In the genomic region with DNA sequence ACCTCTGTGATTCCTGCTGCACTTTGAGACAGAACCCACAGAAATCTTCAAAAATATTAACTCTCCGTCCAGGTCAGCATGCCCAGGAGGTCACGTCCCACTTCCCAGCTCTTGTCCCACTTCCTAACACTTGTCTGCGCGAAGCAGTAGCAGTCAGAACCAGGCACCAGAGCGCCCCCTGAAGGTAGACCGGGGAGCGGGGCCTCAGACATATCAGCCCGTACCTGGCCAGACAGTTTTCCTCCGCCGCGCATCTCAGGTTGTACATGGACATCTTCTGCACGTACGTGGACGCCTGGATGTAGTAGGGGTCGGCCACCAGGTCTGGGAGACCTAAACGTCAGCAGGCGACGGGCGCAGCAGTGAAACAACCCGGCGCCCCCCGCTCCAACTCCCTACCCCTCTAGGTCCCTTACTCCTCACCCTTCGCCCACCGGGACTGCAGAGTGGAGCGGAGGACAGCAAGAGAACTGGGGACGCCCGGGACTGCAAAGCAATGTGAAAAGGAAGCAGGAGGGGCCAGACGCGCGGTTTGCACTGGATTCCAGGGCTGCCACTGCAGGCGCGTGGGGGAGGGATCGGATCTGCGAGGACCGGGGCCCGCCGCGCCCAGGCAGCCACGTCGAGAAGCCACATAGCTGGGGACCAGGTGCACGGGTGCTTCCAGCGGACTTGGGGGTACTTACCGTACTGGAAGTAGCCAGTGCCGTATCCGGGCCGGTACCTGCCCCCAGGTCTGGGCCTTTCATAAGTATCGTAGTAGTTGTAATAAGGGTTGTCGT, we compare ENCODE assay signal across 8 cellular contexts. TPM values are rescaled to one million over a fixed set of nuclear protein-coding genes. Genes with fewer than 3 reads are reported as not detected.
DNase-seq lines count a peak whose midpoint lies in the region; ATAC-seq, FAIRE-seq and TF ChIP-seq lines count a peak whose summit lies in the region.

No MANE protein-coding gene starts in this region.

- H3K4me1 ChIP-seq in PC-9 (replicated peaks; ENCODE audit: insufficient read depth) (peaks cover 25% of the 10 kb centered on the region), prostate gland (replicated peaks) (no peaks in the 10 kb centered on the region)

- FAIRE-seq in GM12891 (lab: Jason Lieb, UNC), result peak; percentile 5

- peak overlapping the region; percentile 97 for H2AFZ ChIP-seq in PC-9

- H4K20me1 ChIP-seq in PC-9 (ENCODE audit: insufficient read depth), result no peaks in the 10 kb centered on the region

- H3K36me3 ChIP-seq in PC-9 (ENCODE audit: low read depth) (no peaks in the 10 kb centered on the region), prostate gland (no peaks in the 10 kb centered on the region)

- TF ChIP-seq POLR2A in GM12891 (IDR thresholded peaks at IDR 0.05; ENCODE audit: low read depth, low read length) (no peak), prostate gland (IDR thresholded peaks at IDR 0.05) (no peak)

- peak overlapping the region; percentile 92 for H3K4me2 ChIP-seq in PC-9

- WGBS in prostate gland, result 2% methylated on average over 48 of the region's 48 CpGs

- H3K27me3 ChIP-seq in PC-9 (ENCODE audit: insufficient read depth, low read depth) (no peaks in the 10 kb centered on the region), prostate gland (replicated peaks; ENCODE audit: insufficient read depth) (no peaks in the 10 kb centered on the region)

- TF ChIP-seq CTCF in AG04449 (IDR thresholded peaks at IDR 0.05; ENCODE audit: insufficient read depth, low read length, missing control alignments), result peak; percentile 96
- TF ChIP-seq CTCF in PC-9 (conservative IDR thresholded peaks at IDR 0.05), result peak; percentile 77
- TF ChIP-seq CTCF in prostate gland (IDR thresholded peaks at IDR 0.05), result peak; percentile 53 to 69 (median 62)

- H3K27ac ChIP-seq in PC-9 (0 out of 2 replicates have a peak overlapping the region, but pooled peaks have one; percentile 13), prostate gland (peak overlapping the region in 1 of 2 donors; percentile 26)

- DNase-seq in AG04449 (ENCODE audit: low read depth, low spot score), result no peak
- peak; percentile 33 for DNase-seq in GM12891 (ENCODE audit: insufficient read length, low spot score)
- peak; percentile 42 to 71 for DNase-seq in PC-9
- peak; percentile 93 for DNase-seq in astrocyte of the hippocampus (ENCODE audit: low read depth, low spot score)
- DNase-seq in hippocampal formation (lab: John Stamatoyannopoulos, UW), result peak; percentile 10 to 18
- peak; percentile 79 for DNase-seq in prostate gland (ENCODE audit: low spot score)
- no peak for DNase-seq in NAMALWA (ENCODE audit: low spot score)

- peak; percentile 39 for ATAC-seq in HG03565 (IDR thresholded peaks at IDR 0.05; ENCODE audit: unreplicated experiment)

- H3K4me3 ChIP-seq in AG04449 (ENCODE audit: low read depth, low read length) (peak overlapping the region; percentile 90), PC-9 (peak overlapping the region; percentile 89), prostate gland (peak overlapping the region; percentile 41 to 46)

- no peaks in the 10 kb centered on the region for H3K9me3 ChIP-seq in PC-9 (ENCODE audit: insufficient read depth, low read depth)
- H3K9me3 ChIP-seq in prostate gland, result no peaks in the 10 kb centered on the region

- no TSS peak for BruUV-seq in PC-9 (replicated peaks; lab: Mats Ljungman, UMichigan)

- CTCF ChIA-PET in AG04449 (lab: Yijun Ruan, JAX), result interaction anchor here (0.6 to 5.1 kb wide), 33 partner anchors 8 to 119 kb away, joined by 3 to 82 read pairs (median 5); a partner anchor contains a TSS
- CTCF ChIA-PET in PC-9 (lab: Charles Lee), result interaction anchor here (1.1 to 1.5 kb wide), 2 partner anchors 80 to 108 kb away, joined by 4 read pairs; no protein-coding TSS in a partner anchor

- no peaks in the 10 kb centered on the region for H3K9me2 ChIP-seq in PC-9 (ENCODE audit: insufficient read depth)

- intact Hi-C loops in PC-9 (cut with micrococcal nuclease; ENCODE audit: unreplicated experiment), result loop anchor here (1.0 to 5.0 kb wide), 3 partner anchors 95 to 115 kb away; no protein-coding TSS in a partner anchor
- intact Hi-C loops in prostate gland (cut with DNase I), result loop anchor here (5.0 kb wide), 1 partner anchor 110 kb away; no protein-coding TSS in a partner anchor

- H3F3A ChIP-seq in PC-9 (ENCODE audit: insufficient read depth, low read depth), result peaks cover 15% of the 10 kb centered on the region; the same call in 1 of the 2 replicates

- POLR2A ChIA-PET in AG04449 (lab: Yijun Ruan, JAX) (interaction anchor here (0.6 to 3.8 kb wide), 25 partner anchors 9 to 720 kb away, joined by 3 to 60 read pairs (median 7); a partner anchor contains a TSS), PC-9 (lab: Charles Lee; ENCODE audit: unreplicated experiment) (no interaction called here)

- no peaks in the 10 kb centered on the region for H3K79me2 ChIP-seq in PC-9 (ENCODE audit: low read depth)

TF ChIP-seq in GM12891, 5 proteins besides CTCF, POLR2A, EP300 and RAD21:
- TF ChIP-seq PAX5 (IDR thresholded peaks at IDR 0.05; ENCODE audit: insufficient read depth, low read length, severe bottlenecking) (no peak), POU2F2 (IDR thresholded peaks at IDR 0.05; ENCODE audit: low read depth, low read length) (no peak), TAF1 (IDR thresholded peaks at IDR 0.05; ENCODE audit: low read depth, low read length) (no peak), SPI1 (IDR thresholded peaks at IDR 0.05; ENCODE audit: low read depth, low read length) (no peak), POLR2AphosphoS5 (IDR thresholded peaks at IDR 0.05; ENCODE audit: low read depth, low read length) (no peak)

RNA-seq across cellular contexts. Expression of a gene that starts 1.2 kb away (rescaled TPM):
- polyA plus RNA-seq in GM12891 (2012; ENCODE audit: low read depth, missing spikeins), result 0.19 TPM
- total RNA-seq in PC-9 (2021) (2.8 and 3.2 TPM in 2 replicates), prostate gland (1 to 10 TPM; 2.8 to 9.1 TPM)

RNA-seq across cellular contexts. Expression of a gene that starts 52.5 kb away (rescaled TPM):
- not detected for polyA plus RNA-seq in GM12891 (2012; ENCODE audit: low read depth, missing spikeins)
- total RNA-seq in PC-9 (2021) (not detected in 2 replicates), prostate gland (1 to 10 TPM in 1 of 2 donors, not detected in 1; 1.7 TPM)

Comparison
In these comparisons a context has a peak if more than half of its experiments do, and no peak if none do; other contexts are left out.
1. DNase-seq: peak in GM12891 (single experiment), PC-9 (2 of 2), astrocyte of the hippocampus (single experiment), hippocampal formation (2 of 2) and prostate gland (single experiment); none in AG04449 (single experiment) and NAMALWA (single experiment).
2. Peak in every context shown above with its lines, with median percentiles within 50 percentile points of each other: H3K4me3 ChIP-seq and CTCF ChIP-seq.